ENCODE assay signal across 10 cellular contexts in genomic region chr11:45181595-45182550, GRCh38. TPM values are rescaled to one million over a fixed set of nuclear protein-coding genes. Genes with fewer than 3 reads are reported as not detected.
DNase-seq lines count a peak whose midpoint lies in the region; FAIRE-seq and TF ChIP-seq lines count a peak whose summit lies in the region.
"Had no signal": no experiment of that assay in that cellular context is flagged by ENCODE, and none has a peak within 500 bp of the region (broad histone marks: within the 10 kb centered on the region; RNA-seq: fewer than 3 reads in every experiment).

No MANE protein-coding gene starts in this region.

- H3K4me1 ChIP-seq in HEK293 (ENCODE audit: control insufficient read depth, insufficient read depth, low read length), result no peaks in the 10 kb centered on the region
- peaks cover 12% of the 10 kb centered on the region for H3K4me1 ChIP-seq in skeletal muscle satellite cell (ENCODE audit: control insufficient read depth, insufficient read depth, low read length)

- H3K9ac ChIP-seq in skeletal muscle satellite cell (ENCODE audit: low read depth, low read length), result no peak overlapping the region

- TF ChIP-seq CTCF in HEK293 (tag by site-specific recombination; IDR thresholded peaks at IDR 0.05) (no peak), bronchial epithelial cell (IDR thresholded peaks at IDR 0.05; ENCODE audit: insufficient read depth, low read length, severe bottlenecking) (no peak), kidney epithelial cell (IDR thresholded peaks at IDR 0.05; ENCODE audit: insufficient read depth, low read length, poor library complexity, severe bottlenecking) (no peak)

- H3K9me3 ChIP-seq in HEK293 (ENCODE audit: control insufficient read depth, insufficient read depth, low read depth, low read length), result no peaks in the 10 kb centered on the region
- no peaks in the 10 kb centered on the region for H3K9me3 ChIP-seq in skeletal muscle satellite cell (replicated peaks; ENCODE audit: low read length)

- DNase-seq in bronchial epithelial cell (ENCODE audit: low read depth) (no peak), kidney epithelial cell (ENCODE audit: low read depth) (no peak), glomerular visceral epithelial cell (ENCODE audit: extremely low spot score) (no peak), Ammon's horn (ENCODE audit: low spot score) (no peak)
- DNase-seq in activated effector memory CD4-positive, alpha-beta T cell treated with anti-CD3 and anti-CD28 coated beads, Interleukin-2, amount 50 U/mL, for 16 hours, result no peak
- no peak for DNase-seq in NK-92 treated with Interleukin-12 subunit alpha and Interleukin-12 subunit beta, amount 100 ng/mL, for 24 hours (lab: John Stamatoyannopoulos, UW)

- POLR2A ChIA-PET in HEK293 (lab: Yijun Ruan, JAX), result interaction anchor here (1.3 kb wide), 1 partner anchor 10 kb away, joined by 3 read pairs; no protein-coding TSS in a partner anchor

- peaks cover 0 to 10% of the 10 kb centered on the region in 2 experiments; a peak in 1 of 3 replicates for H3K36me3 ChIP-seq in HEK293 (ENCODE audit: control insufficient read depth in 2 of 2, insufficient read depth in 1 of 2, low read length in 2 of 2)
- H3K36me3 ChIP-seq in bronchial epithelial cell (ENCODE audit: control insufficient read depth, insufficient read depth, low read length), result peaks cover 6% of the 10 kb centered on the region
- peaks cover 4% of the 10 kb centered on the region for H3K36me3 ChIP-seq in kidney epithelial cell (ENCODE audit: control insufficient read depth, insufficient read depth, low read length)
- no peaks in the 10 kb centered on the region for H3K36me3 ChIP-seq in skeletal muscle satellite cell (ENCODE audit: insufficient read depth, low read length)

- CTCF ChIA-PET in HEK293 (lab: Yijun Ruan, JAX), result interaction anchor here (0.6 to 3.5 kb wide), 11 partner anchors 11 to 79 kb away, joined by 3 to 15 read pairs (median 3); no protein-coding TSS in a partner anchor

- peak overlapping the region; percentile 83 for H3K4me2 ChIP-seq in skeletal muscle satellite cell (ENCODE audit: low read length)

- FAIRE-seq in bronchial epithelial cell (lab: Jason Lieb, UNC), result no peak
- FAIRE-seq: G401.6 had no signal

- H3K27me3 ChIP-seq in bronchial epithelial cell (ENCODE audit: control insufficient read depth, insufficient read depth, low read length), result no peaks in the 10 kb centered on the region
- no peaks in the 10 kb centered on the region for H3K27me3 ChIP-seq in kidney epithelial cell (ENCODE audit: control insufficient read depth, insufficient read depth, low read length)
- no peaks in the 10 kb centered on the region for H3K27me3 ChIP-seq in skeletal muscle satellite cell (ENCODE audit: control insufficient read depth, insufficient read depth, low read length)
- H3K27me3 ChIP-seq: foreskin keratinocyte had no signal

- peak overlapping the region; percentile 56; the same call in 1 of the 2 replicates for H3K27ac ChIP-seq in HEK293 (ENCODE audit: extremely low read depth, low read depth, low read length)

- H3K4me3 ChIP-seq in HEK293 (ENCODE audit: low read depth, low read length) (no peak overlapping the region), bronchial epithelial cell (ENCODE audit: low read depth, low read length) (peak overlapping the region; percentile 51), kidney epithelial cell (ENCODE audit: low read depth, low read length) (peak overlapping the region; percentile 49), skeletal muscle satellite cell (ENCODE audit: low read length) (peak overlapping the region; percentile 64)

TF ChIP-seq in HEK293, 187 proteins besides CTCF, POLR2A, EP300 and RAD21:
- TF ChIP-seq ZNF16 (tag by site-specific recombination; IDR thresholded peaks at IDR 0.05; ENCODE audit: low read depth), result no peak
- TF ChIP-seq ZNF175 (tag by site-specific recombination; IDR thresholded peaks at IDR 0.05), result no peak
- no peak for TF ChIP-seq TCF7L2 (IDR thresholded peaks at IDR 0.05; ENCODE audit: borderline replicate concordance, low read depth, low read length)

RNA-seq across cellular contexts. Expression of gene PRDM11, which starts 35.4 kb away (rescaled TPM):
- 4.7 and 5.4 TPM in 2 replicates for total RNA-seq in bronchial epithelial cell
- total RNA-seq in kidney epithelial cell, result 6.6 and 9.5 TPM in 2 replicates
- 1.8 and 2.4 TPM in 2 replicates for total RNA-seq in skeletal muscle satellite cell (2012; rRNA removed)
